In genomic region chr7:141593134-141593533, GRCh38 we compare ENCODE assay signal across 12 cellular contexts. TPM values are rescaled to one million over a fixed set of nuclear protein-coding genes. Genes with fewer than 3 reads are reported as not detected.
DNase-seq lines count a peak whose midpoint lies in the region; ATAC-seq and TF ChIP-seq lines count a peak whose summit lies in the region.
"Had no signal": no experiment of that assay in that cellular context is flagged by ENCODE, and none has a peak within 500 bp of the region (broad histone marks: within the 10 kb centered on the region; RNA-seq: fewer than 3 reads in every experiment).

No MANE protein-coding gene starts in this region.

- H3K27ac ChIP-seq in SK-N-SH (ENCODE audit: low read depth in 2 of 2, low read length in 1 of 2), result peak overlapping the region; percentile 1 to 11; a peak in 2 of 4 replicates
- H3K27ac ChIP-seq: left ventricle myocardium inferior had no signal

- H3F3A ChIP-seq in SK-N-SH (replicated peaks; ENCODE audit: insufficient read depth), result no peaks in the 10 kb centered on the region

- no peak for TF ChIP-seq RAD21 in SK-N-SH (IDR thresholded peaks at IDR 0.05; ENCODE audit: low read length)

- H3K4me1 Mint-ChIP-seq in progenitor cell of endocrine pancreas (ENCODE audit: low read depth) (peaks cover 2% of the 10 kb centered on the region), Calu3 (ENCODE audit: low read depth, unreplicated experiment) (no peaks in the 10 kb centered on the region)

- no peaks in the 10 kb centered on the region for H3K27me3 ChIP-seq in SK-N-SH (ENCODE audit: insufficient read depth)

- no peak overlapping the region for H2AFZ ChIP-seq in SK-N-SH (ENCODE audit: low read depth)

- H3K9me2 ChIP-seq in SK-N-SH, result no peaks in the 10 kb centered on the region

- peaks cover 0 to 2% of the 10 kb centered on the region in 2 experiments; a peak in 2 of 4 replicates for H3K4me1 ChIP-seq in SK-N-SH (ENCODE audit: control insufficient read depth in 1 of 2, insufficient read depth in 2 of 2, low read depth in 1 of 2, low read length in 1 of 2)

- 25% methylated on average over 2 of the region's 2 CpGs for WGBS in SK-N-SH (ENCODE audit: low lambda C conversion rate)

- H3K27me3 Mint-ChIP-seq in progenitor cell of endocrine pancreas, result no peaks in the 10 kb centered on the region
- H3K27me3 Mint-ChIP-seq in Calu3 (ENCODE audit: unreplicated experiment), result no peaks in the 10 kb centered on the region
- H3K27me3 Mint-ChIP-seq: CD4-positive, alpha-beta memory T cell had no signal

- intact Hi-C loops in Calu3 (cut with micrococcal nuclease; ENCODE audit: unreplicated experiment), result no loop called here

- no peak overlapping the region for H3K4me3 Mint-ChIP-seq in progenitor cell of endocrine pancreas (ENCODE audit: low read depth)
- H3K4me3 Mint-ChIP-seq in Calu3 (ENCODE audit: low read depth, unreplicated experiment), result no peak overlapping the region
- H3K4me3 Mint-ChIP-seq: CD4-positive, alpha-beta memory T cell; endodermal cell had no signal

- peak; percentile 34 for DNase-seq in AG04449 (ENCODE audit: low read depth, low spot score)
- peak; percentile 11 for DNase-seq in GM20000 (ENCODE audit: low spot score)
- DNase-seq in SK-N-SH, result peak; percentile 14
- DNase-seq in fibroblast of the aortic adventitia (ENCODE audit: low read depth), result peak; percentile 53
- no peak for DNase-seq in progenitor cell of endocrine pancreas (ENCODE audit: low spot score, unreplicated experiment)
- DNase-seq in GM19238 (ENCODE audit: insufficient read length, low spot score), result no peak
- DNase-seq in Calu3, result no peak
- DNase-seq: CD4-positive, alpha-beta memory T cell; endodermal cell; left ventricle myocardium inferior; NCI-H1105 treated with DMSO at 0.1 percent for 48 hours had no signal

- no peak overlapping the region for H3K4me3 ChIP-seq in AG04449 (ENCODE audit: low read depth, low read length)
- H3K4me3 ChIP-seq in SK-N-SH (ENCODE audit: low read depth in 2 of 2, low read length in 1 of 2), result no peak overlapping the region
- no peak overlapping the region for H3K4me3 ChIP-seq in fibroblast of the aortic adventitia (ENCODE audit: low read depth, low read length)
- H3K4me3 ChIP-seq: left ventricle myocardium inferior had no signal

- POLR2A ChIA-PET in AG04449 (lab: Yijun Ruan, JAX), result no interaction called here
- POLR2A ChIA-PET in SK-N-SH (lab: Yijun Ruan, JAX), result interaction anchor here (1.2 kb wide), 1 partner anchor 145 kb away, joined by 4 read pairs; the partner anchor contains the start of gene SSBP1

- H3K9me3 Mint-ChIP-seq in progenitor cell of endocrine pancreas (ENCODE audit: low read depth), result no peaks in the 10 kb centered on the region
- H3K9me3 Mint-ChIP-seq in Calu3 (ENCODE audit: low read depth, unreplicated experiment), result no peaks in the 10 kb centered on the region
- H3K9me3 Mint-ChIP-seq: endodermal cell had no signal

- no peak for TF ChIP-seq EP300 in SK-N-SH (IDR thresholded peaks at IDR 0.05; ENCODE audit: borderline replicate concordance in 1 of 2, low read depth in 1 of 2, low read length in 1 of 2)

- no peaks in the 10 kb centered on the region; the same call in 1 of the 2 replicates for H3K79me2 ChIP-seq in SK-N-SH (ENCODE audit: insufficient read depth)

- peaks cover 19 to 33% of the 10 kb centered on the region in 2 experiments for H3K36me3 ChIP-seq in SK-N-SH (replicated peaks in 1 of 2; ENCODE audit: control insufficient read depth in 1 of 2, insufficient read depth in 2 of 2, low read length in 1 of 2)

- TF ChIP-seq CTCF in AG04449 (IDR thresholded peaks at IDR 0.05; ENCODE audit: insufficient read depth, low read length, missing control alignments), result no peak
- TF ChIP-seq CTCF in GM20000 (IDR thresholded peaks at IDR 0.05; ENCODE audit: extremely low read depth, missing control alignments), result no peak
- no peak for TF ChIP-seq CTCF in SK-N-SH (IDR thresholded peaks at IDR 0.05)
- no peak for TF ChIP-seq CTCF in fibroblast of the aortic adventitia (IDR thresholded peaks at IDR 0.05; ENCODE audit: insufficient read depth, low read length)
- TF ChIP-seq CTCF in progenitor cell of endocrine pancreas (IDR thresholded peaks at IDR 0.05; ENCODE audit: unreplicated experiment), result no peak
- no peak for TF ChIP-seq CTCF in Calu3 (IDR thresholded peaks at IDR 0.05; ENCODE audit: unreplicated experiment)

- no peak overlapping the region for H3K4me2 ChIP-seq in SK-N-SH

- H3K27ac Mint-ChIP-seq in progenitor cell of endocrine pancreas, result no peak overlapping the region
- no peak overlapping the region for H3K27ac Mint-ChIP-seq in Calu3 (ENCODE audit: unreplicated experiment)
- H3K27ac Mint-ChIP-seq: endodermal cell had no signal

- peaks cover 18% of the 10 kb centered on the region for H3K36me3 Mint-ChIP-seq in progenitor cell of endocrine pancreas (ENCODE audit: insufficient read depth)
- no peaks in the 10 kb centered on the region for H3K36me3 Mint-ChIP-seq in Calu3 (ENCODE audit: insufficient read depth, unreplicated experiment)

- ATAC-seq in HG02970 (IDR thresholded peaks at IDR 0.05; ENCODE audit: low FRiP score, unreplicated experiment), result no peak

- no TSS peak for BruUV-seq in Calu3 (replicated peaks; lab: Mats Ljungman, UMichigan)

- H4K20me1 ChIP-seq in SK-N-SH (ENCODE audit: insufficient read depth), result no peaks in the 10 kb centered on the region

- H3K9ac ChIP-seq in SK-N-SH, result no peak overlapping the region

- no peaks in the 10 kb centered on the region for H3K9me3 ChIP-seq in SK-N-SH
- H3K9me3 ChIP-seq: left ventricle myocardium inferior had no signal

- CTCF ChIA-PET in AG04449 (lab: Yijun Ruan, JAX), result interaction anchor here (1.1 to 1.4 kb wide), 2 partner anchors 60 to 145 kb away, joined by 3 to 7 read pairs; no protein-coding TSS in a partner anchor
- CTCF ChIA-PET in SK-N-SH (lab: Yijun Ruan, JAX), result interaction anchor here (0.8 to 1.7 kb wide), 4 partner anchors 10 to 62 kb away, joined by 3 to 5 read pairs (median 4); no protein-coding TSS in a partner anchor
- CTCF ChIA-PET in Calu3 (lab: Charles Lee), result no interaction called here

TF ChIP-seq in SK-N-SH, 30 proteins besides CTCF, POLR2A, EP300 and RAD21:
- TF ChIP-seq MAX (IDR thresholded peaks at IDR 0.05; ENCODE audit: low read depth) (0 out of 2 replicates have a peak, but pooled peaks have one; percentile 24), TCF12 (IDR thresholded peaks at IDR 0.05) (peak; percentile 68), FOSL2 (IDR thresholded peaks at IDR 0.05; ENCODE audit: borderline replicate concordance, low read depth) (peak; percentile 34; the same call in 1 of the 2 replicates), JUND (IDR thresholded peaks at IDR 0.05) (peak; percentile 38; the same call in 1 of the 2 replicates), PBX3 (IDR thresholded peaks at IDR 0.05) (no peak), CHD2 (IDR thresholded peaks at IDR 0.05; ENCODE audit: low read length, partially characterized antibody) (no peak)

RNA-seq across cellular contexts. Expression of gene AGK, which starts 41.9 kb away (rescaled TPM):
- 45.7 and 67.0 TPM in 2 replicates for polyA plus RNA-seq in SK-N-SH (2012; rRNA removed)
- 59.4 and 65.7 TPM in 2 replicates for polyA plus RNA-seq in SK-N-SH (2012; cell fraction: cytosol; rRNA removed)
- polyA plus RNA-seq in SK-N-SH (2012; cell fraction: nucleus; rRNA removed), result 79.2 and 102 TPM in 2 replicates
- total RNA-seq in fibroblast of the aortic adventitia (ENCODE audit: low replicate concordance) (28.1 and 28.7 TPM in 2 replicates), progenitor cell of endocrine pancreas (25.6 and 30.0 TPM in 2 replicates), Calu3 (2022) (31.5 and 32.3 TPM in 2 replicates)

Comparison
In these comparisons a context has a peak if more than half of its experiments do, and no peak if none do; other contexts are left out.
1. DNase-seq: peak in AG04449 (single experiment), GM20000 (single experiment), SK-N-SH (single experiment) and fibroblast of the aortic adventitia (single experiment); none in progenitor cell of endocrine pancreas (single experiment), GM19238 (single experiment) and Calu3 (single experiment).